5 cellular contexts compared by ENCODE assay signal in genomic region chr16:18909585-18909984, GRCh38. TPM values are rescaled to one million over a fixed set of nuclear protein-coding genes. Genes with fewer than 3 reads are reported as not detected.
DNase-seq lines count a peak whose midpoint lies in the region; ATAC-seq and FAIRE-seq lines count a peak whose summit lies in the region.
"Not testable (repeated sequence)": the region's sequence is repeated elsewhere in the genome, so short reads cannot be mapped to it uniquely, and the experiment has no call there.

No MANE protein-coding gene starts in this region.

- H3K4me1 Mint-ChIP-seq in CD4-positive, CD25-positive, alpha-beta regulatory T cell = peaks cover 22 to 62% (median 26%) of the 10 kb centered on the region in 4 donors
- H3K4me1 Mint-ChIP-seq in activated CD8-positive, alpha-beta memory T cell treated with anti-CD3 and anti-CD28 coated beads, Interleukin-2, amount 10 ng/mL, durations not matched to agents 7 days and 5 days = peaks cover 30% of the 10 kb centered on the region
- H3K4me1 Mint-ChIP-seq in activated naive CD8-positive, alpha-beta T cell treated with anti-CD3 and anti-CD28 coated beads, Interleukin-2, amount 10 ng/mL, durations not matched to agents 7 days and 5 days = peaks cover 21% of the 10 kb centered on the region
- H3K4me1 Mint-ChIP-seq in effector memory CD8-positive, alpha-beta T cell (ENCODE audit: low read depth in 2 of 2) = peaks cover 27 to 35% of the 10 kb centered on the region in 2 donors

- POLR2A ChIA-PET in activated naive CD8-positive, alpha-beta T cell treated with anti-CD3 and anti-CD28 coated beads, Interleukin-2, amount 10 ng/mL, durations not matched to agents 7 days and 5 days (lab: Charles Lee) = not testable (repeated sequence)

- CTCF ChIA-PET in activated CD8-positive, alpha-beta memory T cell treated with anti-CD3 and anti-CD28 coated beads, Interleukin-2, amount 10 ng/mL, durations not matched to agents 7 days and 5 days (lab: Charles Lee) = not testable (repeated sequence)

- H3K4me3 Mint-ChIP-seq in CD4-positive, CD25-positive, alpha-beta regulatory T cell = peak overlapping the region in 1 of 4 donors; percentile 7
- H3K4me3 Mint-ChIP-seq in activated CD8-positive, alpha-beta memory T cell treated with anti-CD3 and anti-CD28 coated beads, Interleukin-2, amount 10 ng/mL, durations not matched to agents 7 days and 5 days; activated naive CD8-positive, alpha-beta T cell treated with anti-CD3 and anti-CD28 coated beads, Interleukin-2, amount 10 ng/mL, durations not matched to agents 7 days and 5 days; effector memory CD8-positive, alpha-beta T cell: not testable (repeated sequence)

- not testable (repeated sequence) for H3K36me3 Mint-ChIP-seq in CD4-positive, CD25-positive, alpha-beta regulatory T cell
- peaks cover 18% of the 10 kb centered on the region for H3K36me3 Mint-ChIP-seq in activated CD8-positive, alpha-beta memory T cell treated with anti-CD3 and anti-CD28 coated beads, Interleukin-2, amount 10 ng/mL, durations not matched to agents 7 days and 5 days
- peaks cover 21% of the 10 kb centered on the region for H3K36me3 Mint-ChIP-seq in activated naive CD8-positive, alpha-beta T cell treated with anti-CD3 and anti-CD28 coated beads, Interleukin-2, amount 10 ng/mL, durations not matched to agents 7 days and 5 days
- peaks cover 14% of the 10 kb centered on the region for H3K36me3 Mint-ChIP-seq in effector memory CD8-positive, alpha-beta T cell (ENCODE audit: insufficient read depth)

- not testable (repeated sequence) for H3K27ac ChIP-seq in CD4-positive, CD25-positive, alpha-beta regulatory T cell (ENCODE audit: insufficient read depth, low read length, poor library complexity, severe bottlenecking)

- H3K4me1 ChIP-seq in CD4-positive, CD25-positive, alpha-beta regulatory T cell (ENCODE audit: control insufficient read depth, insufficient read depth, low read length, poor library complexity, severe bottlenecking) = not testable (repeated sequence)

- not testable (repeated sequence) for H3K9me3 ChIP-seq in CD4-positive, CD25-positive, alpha-beta regulatory T cell (ENCODE audit: control insufficient read depth in 2 of 2, low read length in 2 of 2)

- peak overlapping the region in 2 of 3 donors; percentile 17 to 46 for H3K27ac Mint-ChIP-seq in CD4-positive, CD25-positive, alpha-beta regulatory T cell
- H3K27ac Mint-ChIP-seq in activated CD8-positive, alpha-beta memory T cell treated with anti-CD3 and anti-CD28 coated beads, Interleukin-2, amount 10 ng/mL, durations not matched to agents 7 days and 5 days; activated naive CD8-positive, alpha-beta T cell treated with anti-CD3 and anti-CD28 coated beads, Interleukin-2, amount 10 ng/mL, durations not matched to agents 7 days and 5 days: not testable (repeated sequence)
- H3K27ac Mint-ChIP-seq in effector memory CD8-positive, alpha-beta T cell = peak overlapping the region; percentile 17 to 38

- not testable (repeated sequence) for DNase-seq in CD4-positive, CD25-positive, alpha-beta regulatory T cell; RCC 7860 (ENCODE audit: low spot score); activated CD8-positive, alpha-beta memory T cell treated with anti-CD3 and anti-CD28 coated beads, Interleukin-2, amount 10 ng/mL, durations not matched to agents 7 days and 5 days; activated naive CD8-positive, alpha-beta T cell treated with anti-CD3 and anti-CD28 coated beads, Interleukin-2, amount 10 ng/mL, durations not matched to agents 7 days and 5 days; effector memory CD8-positive, alpha-beta T cell

- H3K27me3 ChIP-seq in CD4-positive, CD25-positive, alpha-beta regulatory T cell (ENCODE audit: control insufficient read depth, insufficient read depth, low read length) = not testable (repeated sequence)

- not testable (repeated sequence) for H3K9me3 Mint-ChIP-seq in CD4-positive, CD25-positive, alpha-beta regulatory T cell; activated CD8-positive, alpha-beta memory T cell treated with anti-CD3 and anti-CD28 coated beads, Interleukin-2, amount 10 ng/mL, durations not matched to agents 7 days and 5 days (ENCODE audit: low read depth); activated naive CD8-positive, alpha-beta T cell treated with anti-CD3 and anti-CD28 coated beads, Interleukin-2, amount 10 ng/mL, durations not matched to agents 7 days and 5 days; effector memory CD8-positive, alpha-beta T cell

- not testable (repeated sequence) for ATAC-seq in CD4-positive, CD25-positive, alpha-beta regulatory T cell (ENCODE audit: low read depth in 2 of 2); effector memory CD8-positive, alpha-beta T cell (replicated peaks)
- peak; percentile 42 for ATAC-seq in activated CD8-positive, alpha-beta memory T cell treated with anti-CD3 and anti-CD28 coated beads, Interleukin-2, amount 10 ng/mL, durations not matched to agents 7 days and 5 days
- peak; percentile 36 for ATAC-seq in activated naive CD8-positive, alpha-beta T cell treated with anti-CD3 and anti-CD28 coated beads, Interleukin-2, amount 10 ng/mL, durations not matched to agents 7 days and 5 days (ENCODE audit: low read depth)

- H3K27me3 Mint-ChIP-seq in CD4-positive, CD25-positive, alpha-beta regulatory T cell; activated CD8-positive, alpha-beta memory T cell treated with anti-CD3 and anti-CD28 coated beads, Interleukin-2, amount 10 ng/mL, durations not matched to agents 7 days and 5 days; activated naive CD8-positive, alpha-beta T cell treated with anti-CD3 and anti-CD28 coated beads, Interleukin-2, amount 10 ng/mL, durations not matched to agents 7 days and 5 days; effector memory CD8-positive, alpha-beta T cell: not testable (repeated sequence)

- peak; percentile 21 for FAIRE-seq in RCC 7860 (lab: Jason Lieb, UNC)

- H3K36me3 ChIP-seq in CD4-positive, CD25-positive, alpha-beta regulatory T cell (ENCODE audit: control insufficient read depth, insufficient read depth, low read length) = not testable (repeated sequence)

- not testable (repeated sequence) for H3K4me3 ChIP-seq in CD4-positive, CD25-positive, alpha-beta regulatory T cell (ENCODE audit: low read depth, low read length)

RNA-seq across cellular contexts. Expression of gene SMG1, which starts 16.6 kb away (rescaled TPM):
- 200 TPM for total RNA-seq in CD4-positive, CD25-positive, alpha-beta regulatory T cell
- polyA plus RNA-seq in CD4-positive, CD25-positive, alpha-beta regulatory T cell = 10 to 100 TPM in 2 of 4 donors, 1 to 10 TPM in 2; 9.2 to 11.9 (median 10.8) TPM
- 100 to 1,000 TPM; 111 to 147 TPM for total RNA-seq in activated CD8-positive, alpha-beta memory T cell treated with anti-CD3 and anti-CD28 coated beads, Interleukin-2, amount 10 ng/mL, durations not matched to agents 7 days and 5 days
- total RNA-seq in activated naive CD8-positive, alpha-beta T cell treated with anti-CD3 and anti-CD28 coated beads, Interleukin-2, amount 10 ng/mL, durations not matched to agents 7 days and 5 days = 100 to 1,000 TPM; 130 to 132 TPM
